16 cellular contexts compared by ENCODE assay signal in the genomic region with DNA sequence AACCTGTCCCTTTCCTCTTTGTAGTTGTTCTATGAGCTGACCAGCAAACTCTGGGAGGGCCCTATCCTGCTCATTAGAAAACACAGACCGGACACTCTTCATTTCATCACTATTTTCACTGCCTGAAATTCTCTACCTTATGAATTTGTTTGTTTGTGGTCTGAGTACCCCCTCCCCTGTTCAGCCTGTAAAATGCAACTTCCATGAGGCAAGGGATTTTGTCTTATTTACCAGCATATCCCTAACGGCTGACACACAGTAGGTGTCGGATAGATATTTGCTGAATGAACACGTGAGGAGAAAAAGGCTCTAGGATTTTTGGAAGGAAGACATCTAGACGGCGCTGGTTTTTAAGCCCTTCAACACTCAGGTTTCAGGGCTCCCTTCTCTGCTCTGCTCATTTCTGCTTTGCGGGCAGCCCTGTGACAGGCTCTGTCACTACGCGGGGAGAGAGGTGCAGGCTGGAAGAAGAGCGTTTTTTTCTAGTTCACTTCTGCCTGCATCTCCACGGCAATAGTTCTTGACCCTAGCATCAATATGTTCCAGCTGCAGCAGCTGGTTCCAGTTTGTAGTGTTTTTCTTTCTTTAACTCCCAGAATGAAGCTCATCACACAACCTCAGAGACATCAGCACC. TPM values are rescaled to one million over a fixed set of nuclear protein-coding genes. Genes with fewer than 3 reads are reported as not detected.
DNase-seq lines count a peak whose midpoint lies in the region; ATAC-seq and TF ChIP-seq lines count a peak whose summit lies in the region.
"Had no signal": no experiment of that assay in that cellular context is flagged by ENCODE, and none has a peak within 500 bp of the region (broad histone marks: within the 10 kb centered on the region; RNA-seq: fewer than 3 reads in every experiment).

No MANE protein-coding gene starts in this region.

- no peak overlapping the region for H3K18ac ChIP-seq in neuronal stem cell (ENCODE audit: low read length)

- no peak overlapping the region for H3K27ac Mint-ChIP-seq in CD8-positive, alpha-beta T cell
- H3K27ac Mint-ChIP-seq in activated CD4-positive, alpha-beta memory T cell treated with anti-CD3 and anti-CD28 coated beads, Interleukin-2, amount 10 ng/mL, durations not matched to agents 7 days and 5 days, result no peak overlapping the region
- H3K27ac Mint-ChIP-seq: activated naive CD8-positive, alpha-beta T cell; progenitor cell of endocrine pancreas; stimulated activated naive CD8-positive, alpha-beta T cell treated with anti-CD3 and anti-CD28 coated beads, Interleukin-15, Interleukin-2, amounts not matched to agents 100 ng/mL and 50 ng/mL, for 24 hours had no signal

- intact Hi-C loops in CD8-positive, alpha-beta T cell (cut with DNase I, micrococcal nuclease), result loop anchor here in 1 of 2 experiments (5.0 kb wide), 1 partner anchor 69 kb away; no protein-coding TSS in a partner anchor

- H2BK15ac ChIP-seq in neuronal stem cell (ENCODE audit: low read length), result no peak overlapping the region

- H3K4me3 ChIP-seq in CD8-positive, alpha-beta T cell (ENCODE audit: low read depth, low read length), result no peak overlapping the region
- H3K4me3 ChIP-seq in fibroblast of mammary gland (ENCODE audit: control insufficient read depth, low read depth, low read length), result no peak overlapping the region
- H3K4me3 ChIP-seq in neuronal stem cell (ENCODE audit: low read length in 2 of 2), result no peak overlapping the region
- H3K4me3 ChIP-seq in tibial nerve, result no peak overlapping the region

- H3K9me3 Mint-ChIP-seq in CD8-positive, alpha-beta T cell, result no peaks in the 10 kb centered on the region
- no peaks in the 10 kb centered on the region for H3K9me3 Mint-ChIP-seq in activated CD4-positive, alpha-beta memory T cell treated with anti-CD3 and anti-CD28 coated beads, Interleukin-2, amount 10 ng/mL, durations not matched to agents 7 days and 5 days
- H3K9me3 Mint-ChIP-seq: CD8-positive, alpha-beta memory T cell; stimulated activated naive CD8-positive, alpha-beta T cell treated with anti-CD3 and anti-CD28 coated beads, Interleukin-15, Interleukin-2, amounts not matched to agents 100 ng/mL and 50 ng/mL, for 24 hours had no signal

- peak; percentile 28 for TF ChIP-seq CTCF in CD8-positive, alpha-beta T cell (IDR thresholded peaks at IDR 0.05)
- TF ChIP-seq CTCF in fibroblast of mammary gland (conservative IDR thresholded peaks at IDR 0.05; ENCODE audit: control insufficient read depth, insufficient read depth, low read depth, low read length) (peak; percentile 20), tibial nerve (IDR thresholded peaks at IDR 0.05) (peak in 2 of 5 experiments; percentile 39 to 55)

- DNase-seq in CD8-positive, alpha-beta T cell, result no peak
- peak; percentile 13 for DNase-seq in OCI-M1 (lab: John Stamatoyannopoulos, UW)
- DNase-seq in fibroblast of mammary gland (ENCODE audit: low read depth), result peak; percentile 23
- DNase-seq in neuronal stem cell (ENCODE audit: low spot score), result no peak
- DNase-seq in activated CD4-positive, alpha-beta memory T cell treated with anti-CD3 and anti-CD28 coated beads, Interleukin-2, amount 10 ng/mL, durations not matched to agents 7 days and 5 days, result no peak
- DNase-seq in tibial nerve (ENCODE audit: low spot score in 2 of 2), result no peak
- DNase-seq in HK-2 (ENCODE audit: unreplicated experiment), result no peak
- DNase-seq: CD8-positive, alpha-beta memory T cell; mesendoderm; NCI-H2107; stimulated activated CD4-positive, alpha-beta T cell treated with anti-CD3 and anti-CD28 coated beads, Interleukin-4, amount 100 ng/mL, for 1 hour had no signal

- peak overlapping the region; percentile 31 for H2AFZ ChIP-seq in neuronal stem cell (ENCODE audit: low read length)

- H3K4ac ChIP-seq in neuronal stem cell (ENCODE audit: low read length), result no peak overlapping the region

- no peak overlapping the region for H3K14ac ChIP-seq in neuronal stem cell (ENCODE audit: low read length)

- no peaks in the 10 kb centered on the region for H3K36me3 Mint-ChIP-seq in CD8-positive, alpha-beta T cell
- no peaks in the 10 kb centered on the region for H3K36me3 Mint-ChIP-seq in activated CD4-positive, alpha-beta memory T cell treated with anti-CD3 and anti-CD28 coated beads, Interleukin-2, amount 10 ng/mL, durations not matched to agents 7 days and 5 days (ENCODE audit: low read depth)
- H3K36me3 Mint-ChIP-seq: activated naive CD8-positive, alpha-beta T cell; CD8-positive, alpha-beta memory T cell had no signal

- no peaks in the 10 kb centered on the region for H3K4me1 ChIP-seq in CD8-positive, alpha-beta T cell (ENCODE audit: insufficient read depth, low read length)
- H3K4me1 ChIP-seq in neuronal stem cell (ENCODE audit: control insufficient read depth in 2 of 2, insufficient read depth in 1 of 2, low read depth in 1 of 2, low read length in 2 of 2), result peaks cover 0 to 5% of the 10 kb centered on the region in 2 donors
- H3K4me1 ChIP-seq in tibial nerve, result peaks cover 0 to 9% (median 0%) of the 10 kb centered on the region in 4 donors

- peaks cover 25% of the 10 kb centered on the region for H3K27me3 Mint-ChIP-seq in CD8-positive, alpha-beta T cell (ENCODE audit: low read depth)
- H3K27me3 Mint-ChIP-seq in activated CD4-positive, alpha-beta memory T cell treated with anti-CD3 and anti-CD28 coated beads, Interleukin-2, amount 10 ng/mL, durations not matched to agents 7 days and 5 days, result peaks cover 50% of the 10 kb centered on the region
- H3K27me3 Mint-ChIP-seq: activated naive CD8-positive, alpha-beta T cell had no signal

- CTCF ChIA-PET in CD8-positive, alpha-beta T cell (lab: Charles Lee), result interaction anchor here (0.8 to 13.6 kb wide), 5 partner anchors 9 to 138 kb away, joined by 3 to 297 read pairs (median 6); no protein-coding TSS in a partner anchor
- CTCF ChIA-PET in activated CD4-positive, alpha-beta memory T cell treated with anti-CD3 and anti-CD28 coated beads, Interleukin-2, amount 10 ng/mL, durations not matched to agents 7 days and 5 days (lab: Charles Lee), result interaction anchor here (1.0 to 2.5 kb wide), 4 partner anchors 72 to 122 kb away, joined by 3 to 13 read pairs (median 4); no protein-coding TSS in a partner anchor

- POLR2A ChIA-PET in CD8-positive, alpha-beta T cell (lab: Charles Lee), result no interaction called here
- POLR2A ChIA-PET in activated CD4-positive, alpha-beta memory T cell treated with anti-CD3 and anti-CD28 coated beads, Interleukin-2, amount 10 ng/mL, durations not matched to agents 7 days and 5 days (lab: Charles Lee), result interaction anchor here (1.2 kb wide), 1 partner anchor 121 kb away, joined by 5 read pairs; no protein-coding TSS in a partner anchor

- no CpG with 5 or more reads among the region's 11 CpGs for WGBS in neuronal stem cell (ENCODE audit: extremely low coverage in 2 of 2, insufficient read length in 2 of 2, insufficient replicate concordance in 1 of 2), 2 donors
- 32 to 34% methylated on average over 11 of the region's 11 CpGs for WGBS in tibial nerve, 2 donors

- H2BK120ac ChIP-seq in neuronal stem cell (ENCODE audit: low read depth, low read length), result no peak overlapping the region

- H3K9ac ChIP-seq in neuronal stem cell (ENCODE audit: low read depth, low read length, poor library complexity), result no peak overlapping the region

- no peak overlapping the region for H2AK5ac ChIP-seq in neuronal stem cell (ENCODE audit: low read depth, low read length)

- ATAC-seq in CD8-positive, alpha-beta T cell, result no peak
- ATAC-seq in HG03039 (IDR thresholded peaks at IDR 0.05; ENCODE audit: unreplicated experiment), result no peak

- H4K8ac ChIP-seq in neuronal stem cell (ENCODE audit: low read depth, low read length), result no peak overlapping the region

- no peaks in the 10 kb centered on the region for H3K36me3 ChIP-seq in CD8-positive, alpha-beta T cell (ENCODE audit: insufficient read depth, low read length)
- H3K36me3 ChIP-seq in neuronal stem cell (replicated peaks in 1 of 2; ENCODE audit: control insufficient read depth in 2 of 2, insufficient read depth in 2 of 2, low read length in 2 of 2) (no peaks in the 10 kb centered on the region), tibial nerve (no peaks in the 10 kb centered on the region)

- peaks cover 1% of the 10 kb centered on the region for H3K4me1 Mint-ChIP-seq in CD8-positive, alpha-beta T cell (ENCODE audit: low read depth)
- H3K4me1 Mint-ChIP-seq in activated CD4-positive, alpha-beta memory T cell treated with anti-CD3 and anti-CD28 coated beads, Interleukin-2, amount 10 ng/mL, durations not matched to agents 7 days and 5 days, result no peaks in the 10 kb centered on the region
- H3K4me1 Mint-ChIP-seq: CD8-positive, alpha-beta memory T cell had no signal

- no peak for TF ChIP-seq EP300 in tibial nerve (IDR thresholded peaks at IDR 0.05)

- H2BK5ac ChIP-seq in neuronal stem cell (ENCODE audit: low read length), result no peak overlapping the region

- H2BK12ac ChIP-seq in neuronal stem cell (ENCODE audit: low read length), result no peak overlapping the region

- no peak overlapping the region for H3K23ac ChIP-seq in neuronal stem cell (ENCODE audit: low read depth, low read length, poor library complexity)

- no peak overlapping the region for H4K91ac ChIP-seq in neuronal stem cell (ENCODE audit: low read depth, low read length, poor library complexity)

- no peaks in the 10 kb centered on the region for H3K9me3 ChIP-seq in CD8-positive, alpha-beta T cell (ENCODE audit: low read length)
- H3K9me3 ChIP-seq in neuronal stem cell (replicated peaks in 1 of 2; ENCODE audit: control insufficient read depth in 2 of 2, insufficient read depth in 1 of 2, low read depth in 1 of 2, low read length in 2 of 2) (peaks cover 0 to 8% of the 10 kb centered on the region in 2 donors), tibial nerve (no peaks in the 10 kb centered on the region)

- H3K4me2 ChIP-seq in neuronal stem cell (ENCODE audit: insufficient read depth, low read length, poor library complexity, severe bottlenecking), result no peak overlapping the region

- H3K4me3 Mint-ChIP-seq in CD8-positive, alpha-beta T cell, result no peak overlapping the region
- no peak overlapping the region for H3K4me3 Mint-ChIP-seq in activated CD4-positive, alpha-beta memory T cell treated with anti-CD3 and anti-CD28 coated beads, Interleukin-2, amount 10 ng/mL, durations not matched to agents 7 days and 5 days
- H3K4me3 Mint-ChIP-seq: activated naive CD8-positive, alpha-beta T cell; CD8-positive, alpha-beta memory T cell; stimulated activated naive CD8-positive, alpha-beta T cell treated with anti-CD3 and anti-CD28 coated beads, Interleukin-15, Interleukin-2, amounts not matched to agents 100 ng/mL and 50 ng/mL, for 24 hours had no signal

- TF ChIP-seq POLR2A in tibial nerve (IDR thresholded peaks at IDR 0.05), result no peak

- no peaks in the 10 kb centered on the region for H3K79me1 ChIP-seq in neuronal stem cell (ENCODE audit: low read depth, low read length)

- H3K27me3 ChIP-seq in CD8-positive, alpha-beta T cell (ENCODE audit: insufficient read depth, low read length), result peaks cover 4% of the 10 kb centered on the region
- H3K27me3 ChIP-seq in neuronal stem cell (ENCODE audit: control insufficient read depth in 3 of 3, insufficient read depth in 3 of 3, low read depth in 1 of 3, low read length in 3 of 3) (peaks cover 0 to 4% (median 4%) of the 10 kb centered on the region in 3 experiments), tibial nerve (peaks cover 0 to 3% of the 10 kb centered on the region in 2 donors)

- H3K27ac ChIP-seq in CD8-positive, alpha-beta T cell (ENCODE audit: low read depth, low read length), result no peak overlapping the region
- no peak overlapping the region for H3K27ac ChIP-seq in neuronal stem cell (replicated peaks; ENCODE audit: low read length)
- peak overlapping the region in 1 of 4 donors; percentile 51 for H3K27ac ChIP-seq in tibial nerve

RNA-seq across cellular contexts. Expression of a gene that starts 41.0 kb away (rescaled TPM):
- not detected for total RNA-seq in CD8-positive, alpha-beta T cell
- polyA plus RNA-seq in neuronal stem cell (2013, experiment 1 of 2), result 0.10 TPM
- polyA plus RNA-seq in neuronal stem cell (2013, experiment 2 of 2), result 0.07 TPM
- total RNA-seq in activated CD4-positive, alpha-beta memory T cell treated with anti-CD3 and anti-CD28 coated beads, Interleukin-2, amount 10 ng/mL, durations not matched to agents 7 days and 5 days, result not detected
- 1 to 10 TPM in 3 of 4 donors, under 1 TPM in 1; 0.22 to 1.8 (median 1.1) TPM for total RNA-seq in tibial nerve
- total RNA-seq: CD8-positive, alpha-beta memory T cell; LHCN-M2; progenitor cell of endocrine pancreas had no signal
- polyA plus RNA-seq: CD8-positive, alpha-beta memory T cell had no signal

RNA-seq across cellular contexts. Expression of a gene that starts 50.6 kb away (rescaled TPM):
- 100 to 1,000 TPM; 132 to 140 TPM for total RNA-seq in CD8-positive, alpha-beta T cell
- 0.01 TPM for polyA plus RNA-seq in neuronal stem cell (2013, experiment 1 of 2)
- polyA plus RNA-seq in neuronal stem cell (2013, experiment 2 of 2), result 0.04 TPM
- total RNA-seq in activated CD4-positive, alpha-beta memory T cell treated with anti-CD3 and anti-CD28 coated beads, Interleukin-2, amount 10 ng/mL, durations not matched to agents 7 days and 5 days, result 100 to 1,000 TPM; 304 to 313 TPM
- 10 to 100 TPM; 27.5 to 53.8 (median 47.3) TPM for total RNA-seq in tibial nerve
- total RNA-seq: LHCN-M2, progenitor cell of endocrine pancreas had no signal

Comparison
In these comparisons a context has a peak if more than half of its experiments do, and no peak if none do; other contexts are left out.
1. DNase-seq: peak in OCI-M1 (single experiment) and fibroblast of mammary gland (single experiment); none in CD8-positive, alpha-beta T cell (0 of 7), neuronal stem cell (single experiment), activated CD4-positive, alpha-beta memory T cell treated with anti-CD3 and anti-CD28 coated beads, Interleukin-2, amount 10 ng/mL, durations not matched to agents 7 days and 5 days (single experiment), tibial nerve (0 of 2) and HK-2 (single experiment).